ENCODE assay signal across 17 cellular contexts in genomic region chr22:27311666-27312566, GRCh38.
A peak's percentile ranks its signal among the peaks of the same experiment; 100 is the strongest.
DNase-seq lines count a peak whose midpoint lies in the region; TF ChIP-seq lines count a peak whose summit lies in the region.
"Had no signal": no experiment of that assay in that cellular context is flagged by ENCODE, and none has a peak within 500 bp of the region (broad histone marks: within the 10 kb centered on the region; RNA-seq: fewer than 3 reads in every experiment).

No MANE protein-coding gene starts in this region.

- H3K4me1 ChIP-seq in HUES6 (ENCODE audit: control insufficient read depth, insufficient read depth, low read length) (peaks cover 30% of the 10 kb centered on the region), thyroid gland (peaks cover 8 to 11% of the 10 kb centered on the region in 2 donors)
- H3K4me1 ChIP-seq: foreskin keratinocyte, prostate gland, suprapubic skin had no signal

- no peak overlapping the region for H3K4me3 Mint-ChIP-seq in activated naive CD4-positive, alpha-beta T cell treated with anti-CD3 and anti-CD28 coated beads, Interleukin-2, amount 10 ng/mL, durations not matched to agents 7 days and 5 days

- peaks cover 6% of the 10 kb centered on the region; the same call in 1 of the 2 replicates for H3K27me3 ChIP-seq in HUES6 (ENCODE audit: control insufficient read depth, insufficient read depth, low read length)
- H3K27me3 ChIP-seq in thyroid gland = no peaks in the 10 kb centered on the region
- H3K27me3 ChIP-seq: BLaER1 treated with 17β-estradiol and CSF1 and Interleukin-3, amounts not matched to agents 10 nM and 100 nM had no signal

- peak overlapping the region; percentile 45 for H3K4me3 ChIP-seq in HUES6 (ENCODE audit: low read depth, low read length)
- peak overlapping the region; percentile 38 for H3K4me3 ChIP-seq in choroid plexus epithelial cell (ENCODE audit: low read depth, low read length)
- H3K4me3 ChIP-seq in thyroid gland (replicated peaks in 1 of 3) = no peak overlapping the region
- H3K4me3 ChIP-seq: BLaER1 treated with 17β-estradiol and CSF1 and Interleukin-3, amounts not matched to agents 10 nM and 100 nM; prostate gland; suprapubic skin had no signal

- peaks cover 4% of the 10 kb centered on the region for H3K9me3 Mint-ChIP-seq in activated naive CD4-positive, alpha-beta T cell treated with anti-CD3 and anti-CD28 coated beads, Interleukin-2, amount 10 ng/mL, durations not matched to agents 7 days and 5 days

- H3K27me3 Mint-ChIP-seq in activated naive CD4-positive, alpha-beta T cell treated with anti-CD3 and anti-CD28 coated beads, Interleukin-2, amount 10 ng/mL, durations not matched to agents 7 days and 5 days = no peaks in the 10 kb centered on the region

- H3K9me3 ChIP-seq in HUES6 (ENCODE audit: control insufficient read depth, insufficient read depth, low read depth, low read length) (no peaks in the 10 kb centered on the region), thyroid gland (no peaks in the 10 kb centered on the region)
- H3K9me3 ChIP-seq: prostate gland, suprapubic skin had no signal

- H3K36me3 ChIP-seq in HUES6 (ENCODE audit: control insufficient read depth, insufficient read depth, low read length) (no peaks in the 10 kb centered on the region), thyroid gland (no peaks in the 10 kb centered on the region)
- H3K36me3 ChIP-seq: BLaER1 treated with 17β-estradiol and CSF1 and Interleukin-3, amounts not matched to agents 10 nM and 100 nM; prostate gland; suprapubic skin had no signal

- H3K36me3 Mint-ChIP-seq in activated naive CD4-positive, alpha-beta T cell treated with anti-CD3 and anti-CD28 coated beads, Interleukin-2, amount 10 ng/mL, durations not matched to agents 7 days and 5 days = no peaks in the 10 kb centered on the region

- WGBS in thyroid gland, 2 donors = 20 to 26% methylated on average over 16 of the region's 16 CpGs

- H3K9ac ChIP-seq in HUES6 (ENCODE audit: low read length) = no peak overlapping the region
- H3K9ac ChIP-seq: BLaER1 treated with 17β-estradiol and CSF1 and Interleukin-3, amounts not matched to agents 10 nM and 100 nM had no signal

- no peak overlapping the region for H3K27ac ChIP-seq in HUES6 (ENCODE audit: low read depth, low read length)
- no peak overlapping the region for H3K27ac ChIP-seq in thyroid gland
- H3K27ac ChIP-seq: BLaER1 treated with 17β-estradiol and CSF1 and Interleukin-3, amounts not matched to agents 10 nM and 100 nM; foreskin keratinocyte; prostate gland; suprapubic skin had no signal

- intact Hi-C loops in thyroid gland (cut with DNase I) = no loop called here

- peaks cover 3% of the 10 kb centered on the region for H3K4me1 Mint-ChIP-seq in activated naive CD4-positive, alpha-beta T cell treated with anti-CD3 and anti-CD28 coated beads, Interleukin-2, amount 10 ng/mL, durations not matched to agents 7 days and 5 days

- TF ChIP-seq CTCF in choroid plexus epithelial cell (conservative IDR thresholded peaks at IDR 0.05; ENCODE audit: low read depth, low read length) (no peak), thyroid gland (IDR thresholded peaks at IDR 0.05) (no peak)

- CTCF ChIA-PET in activated naive CD4-positive, alpha-beta T cell treated with anti-CD3 and anti-CD28 coated beads, Interleukin-2, amount 10 ng/mL, durations not matched to agents 7 days and 5 days (lab: Charles Lee) = no interaction called here

- peak; percentile 26 for DNase-seq in choroid plexus epithelial cell (ENCODE audit: low read depth)
- peak; percentile 49 for DNase-seq in iPS-NIHi7 (ENCODE audit: extremely low spot score)
- peak; percentile 6 to 13 for DNase-seq in thyroid gland
- no peak for DNase-seq in occipital lobe (lab: John Stamatoyannopoulos, UW)
- DNase-seq in activated CD4-positive, alpha-beta T cell treated with anti-CD3 and anti-CD28 coated beads, Interleukin-2, amount 50 U/mL, for 48 hours = no peak
- no peak for DNase-seq in mesenteric fat pad (ENCODE audit: low spot score)
- no peak for DNase-seq in activated naive CD4-positive, alpha-beta T cell treated with anti-CD3 and anti-CD28 coated beads, Interleukin-2, amount 10 ng/mL, durations not matched to agents 7 days and 5 days
- DNase-seq: activated T-cell treated with anti-CD3 and anti-CD28 coated beads for 4 hours; anterior cingulate cortex; foreskin keratinocyte; NCI-H446 treated with DMSO at 0.1 percent for 48 hours; NK-92 treated with Interleukin-12 subunit alpha and Interleukin-12 subunit beta, amount 100 ng/mL, for 24 hours; stimulated activated CD8-positive, alpha-beta memory T cell treated with anti-CD3 and anti-CD28 coated beads, Interleukin-4, amount 100 ng/mL, for 48 hours had no signal

- no peak for TF ChIP-seq POLR2A in thyroid gland (IDR thresholded peaks at IDR 0.05)

- H3K27ac Mint-ChIP-seq in activated naive CD4-positive, alpha-beta T cell treated with anti-CD3 and anti-CD28 coated beads, Interleukin-2, amount 10 ng/mL, durations not matched to agents 7 days and 5 days = no peak overlapping the region

Comparison
In these comparisons a context has a peak if more than half of its experiments do, and no peak if none do; other contexts are left out.
1. H3K4me3 ChIP-seq: peak in HUES6 (single experiment) and choroid plexus epithelial cell (single experiment); none in thyroid gland (0 of 3).
2. DNase-seq: peak in choroid plexus epithelial cell (single experiment), iPS-NIHi7 (single experiment) and thyroid gland (2 of 2); none in occipital lobe (single experiment), activated CD4-positive, alpha-beta T cell treated with anti-CD3 and anti-CD28 coated beads, Interleukin-2, amount 50 U/mL, for 48 hours (0 of 2), mesenteric fat pad (single experiment) and activated naive CD4-positive, alpha-beta T cell treated with anti-CD3 and anti-CD28 coated beads, Interleukin-2, amount 10 ng/mL, durations not matched to agents 7 days and 5 days (single experiment).